In genomic region chr2:6475155-6475940, GRCh38 we compare ENCODE assay signal across 16 cellular contexts.
DNase-seq lines count a peak whose midpoint lies in the region; ATAC-seq, FAIRE-seq and TF ChIP-seq lines count a peak whose summit lies in the region.
"Had no signal": no experiment of that assay in that cellular context is flagged by ENCODE, and none has a peak within 500 bp of the region (broad histone marks: within the 10 kb centered on the region; RNA-seq: fewer than 3 reads in every experiment).

No MANE protein-coding gene starts in this region.

- TF ChIP-seq CTCF in GM12878 (IDR thresholded peaks at IDR 0.05 in 2 of 3, conservative IDR thresholded peaks at IDR 0.05 in 1 of 3; ENCODE audit: control insufficient read depth in 2 of 3, extremely low read depth in 1 of 3, insufficient read depth in 1 of 3, low read depth in 3 of 3, low read length in 3 of 3) (no peak), GM10248 (IDR thresholded peaks at IDR 0.05; ENCODE audit: control extremely low read depth, extremely low read depth, low read depth, missing control alignments) (no peak)

- WGBS in GM12878 (ENCODE audit: insufficient coverage, insufficient replicate concordance, low lambda C conversion rate, missing lambda C conversion rate) = 4% methylated on average over 4 of the region's 4 CpGs

- no peak overlapping the region for H3K4me3 ChIP-seq in GM12878
- H3K4me3 ChIP-seq: cardiac muscle cell had no signal

- H3K4me1 ChIP-seq in GM12878 (ENCODE audit: control insufficient read depth, insufficient read depth, low read length) = peaks cover 27% of the 10 kb centered on the region

- no peak for TF ChIP-seq EP300 in GM12878 (IDR thresholded peaks at IDR 0.05; ENCODE audit: borderline replicate concordance in 1 of 2, control insufficient read depth in 1 of 2, low read depth in 2 of 2, low read length in 2 of 2)

- POLR2A ChIA-PET in GM12878 (lab: Charles Lee) (no interaction called here), GM10248 (lab: Yijun Ruan, JAX) (no interaction called here)

- H4K20me1 ChIP-seq in GM12878 (ENCODE audit: control insufficient read depth, insufficient read depth) = no peaks in the 10 kb centered on the region

- peak overlapping the region; percentile 54 for H3K27ac ChIP-seq in GM12878 (ENCODE audit: control insufficient read depth, insufficient read depth)
- H3K27ac ChIP-seq: cardiac muscle cell had no signal

- SMC1A ChIA-PET in GM12878 (lab: Charles Lee; ENCODE audit: uncharacterized antibody, unreplicated experiment) = interaction anchor here (0.7 to 1.2 kb wide), 3 partner anchors 12 to 163 kb away, joined by 3 to 4 read pairs (median 3); no protein-coding TSS in a partner anchor

- in situ Hi-C loops in GM12878 (cut with MboI) = no loop called here

- intact Hi-C loops in GM12878 (cut with micrococcal nuclease; ENCODE audit: unreplicated experiment) = no loop called here

- no peaks in the 10 kb centered on the region for H3K27me3 ChIP-seq in GM12878 (replicated peaks in 1 of 2; ENCODE audit: control insufficient read depth in 2 of 2, insufficient read depth in 2 of 2, low read length in 1 of 2)
- H3K27me3 ChIP-seq: cardiac muscle cell had no signal

- H3K79me2 ChIP-seq in GM12878 (ENCODE audit: control insufficient read depth, insufficient read depth, low read length) = no peaks in the 10 kb centered on the region

- ATAC-seq in GM18502 (IDR thresholded peaks at IDR 0.05; ENCODE audit: poor library complexity, unreplicated experiment) = peak; percentile 68
- ATAC-seq in GM21515 (IDR thresholded peaks at IDR 0.05; ENCODE audit: unreplicated experiment) = peak; percentile 63
- peak; percentile 89 for ATAC-seq in HG02885 (IDR thresholded peaks at IDR 0.05; ENCODE audit: poor library complexity, unreplicated experiment)
- peak; percentile 73 for ATAC-seq in GM12878
- ATAC-seq in GM19023 (IDR thresholded peaks at IDR 0.05; ENCODE audit: unreplicated experiment) = no peak
- ATAC-seq in HG02623 (IDR thresholded peaks at IDR 0.05; ENCODE audit: unreplicated experiment) = no peak

- CTCF ChIA-PET in GM12878 (lab: Yijun Ruan, JAX) (no interaction called here), GM10248 (lab: Yijun Ruan, JAX) (interaction anchor here (0.5 to 2.1 kb wide), 4 partner anchors 9 to 81 kb away, joined by 3 to 5 read pairs (median 3); no protein-coding TSS in a partner anchor)

- TF ChIP-seq RAD21 in GM12878 (IDR thresholded peaks at IDR 0.05; ENCODE audit: insufficient read depth, low read depth, low read length) = no peak

- no peak for FAIRE-seq in GM12878 (lab: Jason Lieb, UNC)
- FAIRE-seq: kidney had no signal

- peaks cover 8% of the 10 kb centered on the region; the same call in 2 of the 3 replicates for H3K9me3 ChIP-seq in GM12878 (replicated peaks; ENCODE audit: control insufficient read depth, insufficient read depth, low read length)

- BruUV-seq in GM12878 (replicated peaks; lab: Mats Ljungman, UMichigan) = no TSS peak

- DNase-seq in GM12878 (ENCODE audit: low read depth, low spot score) (peak; percentile 43), ecto neural progenitor cell (ENCODE audit: low spot score) (no peak), GM10248 (ENCODE audit: extremely low spot score) (no peak)
- DNase-seq: foreskin melanocyte; kidney; mammary epithelial cell; NCI-H1436; NCI-H526 treated with DMSO at 0.1 percent for 48 hours; stimulated activated CD4-positive, alpha-beta T cell treated with anti-CD3 and anti-CD28 coated beads, Interleukin-12 subunit alpha, Interleukin-12 subunit beta, amount 100 ng/mL, for 4 hours; stimulated activated CD8-positive, alpha-beta memory T cell treated with anti-CD3 and anti-CD28 coated beads, Interleukin-4, amount 100 ng/mL, for 48 hours had no signal

- RAD21 ChIA-PET in GM12878 (lab: Charles Lee; ENCODE audit: unreplicated experiment) = no interaction called here

- no peak overlapping the region; the same call in 1 of the 2 replicates for H3K9ac ChIP-seq in GM12878 (ENCODE audit: control insufficient read depth, insufficient read depth, low read length)

- peak overlapping the region; percentile 66 for H3K4me2 ChIP-seq in GM12878 (ENCODE audit: control insufficient read depth, insufficient read depth)

- peak overlapping the region; percentile 53 for H2AFZ ChIP-seq in GM12878 (ENCODE audit: control insufficient read depth, low read depth, low read length)

- no peaks in the 10 kb centered on the region for H3K36me3 ChIP-seq in GM12878 (ENCODE audit: control insufficient read depth in 2 of 2, insufficient read depth in 2 of 2, low read length in 1 of 2)
- H3K36me3 ChIP-seq: cardiac muscle cell had no signal

- no peak for TF ChIP-seq POLR2A in GM12878 (IDR thresholded peaks at IDR 0.05; ENCODE audit: low read depth, low read length)

TF ChIP-seq in GM12878, 131 proteins besides CTCF, POLR2A, EP300 and RAD21 (continues in another document):
- TF ChIP-seq CBX3 (IDR thresholded peaks at IDR 0.05; ENCODE audit: borderline replicate concordance, low read depth) (no peak), POU2F2 (IDR thresholded peaks at IDR 0.05; ENCODE audit: borderline replicate concordance, low read depth, low read length) (no peak), RFX5 (IDR thresholded peaks at IDR 0.05; ENCODE audit: low read depth, low read length) (no peak), ETV6 (conservative IDR thresholded peaks at IDR 0.05 in 1 of 2, IDR thresholded peaks at IDR 0.05 in 1 of 2; ENCODE audit: borderline replicate concordance in 1 of 2, low read depth in 1 of 2) (no peak), REST (IDR thresholded peaks at IDR 0.05; ENCODE audit: low read depth, low read length) (no peak), ZBTB40 (IDR thresholded peaks at IDR 0.05; ENCODE audit: borderline replicate concordance) (no peak), GATAD2B (conservative IDR thresholded peaks at IDR 0.05; ENCODE audit: low read depth) (no peak), TCF12 (IDR thresholded peaks at IDR 0.05; ENCODE audit: low read depth, low read length) (no peak), SREBF1 (IDR thresholded peaks at IDR 0.05; ENCODE audit: low read length) (no peak), BCL11A (IDR thresholded peaks at IDR 0.05; ENCODE audit: low read depth, low read length) (no peak)

Comparison
In these comparisons a context has a peak if more than half of its experiments do, and no peak if none do; other contexts are left out.
1. ATAC-seq: peak in GM18502 (single experiment), GM21515 (single experiment), HG02885 (single experiment) and GM12878 (single experiment); none in GM19023 (single experiment) and HG02623 (single experiment).